Comparison of ENCODE assay signal across 8 cellular contexts in the genomic region with DNA sequence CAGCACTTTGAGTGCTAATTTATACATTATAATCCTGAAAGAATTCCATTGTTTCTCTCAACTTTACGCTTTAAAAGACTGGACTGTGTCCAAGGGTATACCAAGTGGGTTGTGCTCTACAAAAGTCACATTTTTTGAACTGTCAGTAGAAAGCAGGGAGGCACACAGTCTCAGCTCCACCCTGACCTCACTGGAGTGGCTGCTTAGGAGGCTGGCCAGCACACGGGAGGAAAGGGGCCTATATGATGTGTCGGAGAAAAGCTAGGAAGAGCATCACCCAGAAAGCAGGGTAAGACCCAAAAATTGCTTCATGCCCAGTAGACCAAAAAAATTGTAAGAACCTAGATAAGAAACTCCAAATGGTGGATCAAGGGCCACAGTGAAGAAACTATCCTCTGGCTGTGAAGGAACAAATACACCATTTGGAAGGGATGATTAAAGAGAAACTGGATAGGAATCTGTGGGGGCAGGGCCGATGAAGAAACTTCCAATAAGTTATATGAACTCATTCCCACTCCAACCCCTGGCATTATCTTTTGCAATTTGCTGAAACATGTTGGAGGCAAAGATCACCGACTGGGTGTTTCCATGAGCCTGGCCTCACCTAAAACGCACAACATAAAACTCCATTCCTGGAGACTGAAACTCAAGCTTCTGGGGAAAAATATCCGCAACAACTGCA. TPM values are rescaled to one million over a fixed set of nuclear protein-coding genes. Genes with fewer than 3 reads are reported as not detected.
DNase-seq lines count a peak whose midpoint lies in the region; ATAC-seq and TF ChIP-seq lines count a peak whose summit lies in the region.

No MANE protein-coding gene starts in this region.

- POLR2A ChIA-PET in activated CD4-positive, alpha-beta T cell treated with anti-CD3 and anti-CD28 coated beads for 36 hours (lab: Charles Lee) = no interaction called here

- intact Hi-C loops in activated CD4-positive, alpha-beta T cell treated with anti-CD3 and anti-CD28 coated beads for 36 hours (cut with DNase I, micrococcal nuclease) = loop anchor here in 1 of 2 experiments (2.0 kb wide), 1 partner anchor 43 kb away; no protein-coding TSS in a partner anchor
- intact Hi-C loops in adrenal gland (cut with DNase I) = no loop called here

- H3K4me3 Mint-ChIP-seq in activated CD4-positive, alpha-beta T cell treated with anti-CD3 and anti-CD28 coated beads for 36 hours = peak overlapping the region; percentile 90

- H3K27me3 ChIP-seq in adrenal gland (no peaks in the 10 kb centered on the region), suprapubic skin (no peaks in the 10 kb centered on the region)

- TF ChIP-seq EP300 in suprapubic skin (IDR thresholded peaks at IDR 0.05) = no peak

- peak overlapping the region; percentile 70 to 85 (median 80) for H3K27ac ChIP-seq in adrenal gland
- H3K27ac ChIP-seq in suprapubic skin = peak overlapping the region; percentile 95

- WGBS in adrenal gland, 4 donors = 48 to 59% (median 54%) methylated on average over 7 of the region's 7 CpGs
- WGBS in suprapubic skin = 9% methylated on average over 7 of the region's 7 CpGs

- no peak for TF ChIP-seq CTCF in adrenal gland (IDR thresholded peaks at IDR 0.05)
- TF ChIP-seq CTCF in suprapubic skin (IDR thresholded peaks at IDR 0.05) = no peak

- H3K4me3 ChIP-seq in adrenal gland (peak overlapping the region in 1 of 4 donors; percentile 53), suprapubic skin (peak overlapping the region; percentile 69)

- no peaks in the 10 kb centered on the region for H3K9me3 ChIP-seq in adrenal gland (replicated peaks in 1 of 3)
- H3K9me3 ChIP-seq in suprapubic skin = no peaks in the 10 kb centered on the region

- no peak for ATAC-seq in activated CD4-positive, alpha-beta T cell treated with anti-CD3 and anti-CD28 coated beads for 36 hours
- no peak for ATAC-seq in HG02840 (IDR thresholded peaks at IDR 0.05; ENCODE audit: low FRiP score, unreplicated experiment)
- no peak for ATAC-seq in HG02763 (IDR thresholded peaks at IDR 0.05; ENCODE audit: unreplicated experiment)

- CTCF ChIA-PET in activated CD4-positive, alpha-beta T cell treated with anti-CD3 and anti-CD28 coated beads for 36 hours (lab: Charles Lee) = interaction anchor here (0.9 to 2.6 kb wide), 6 partner anchors 8 to 61 kb away, joined by 4 to 12 read pairs (median 6); no protein-coding TSS in a partner anchor

- H3K4me1 ChIP-seq in adrenal gland (replicated peaks in 1 of 2) (peaks cover 48 to 78% of the 10 kb centered on the region in 2 donors), suprapubic skin (peaks cover 74% of the 10 kb centered on the region)

- no peak overlapping the region for H3K27ac Mint-ChIP-seq in activated CD4-positive, alpha-beta T cell treated with anti-CD3 and anti-CD28 coated beads for 36 hours

- H3K27me3 Mint-ChIP-seq in activated CD4-positive, alpha-beta T cell treated with anti-CD3 and anti-CD28 coated beads for 36 hours = no peaks in the 10 kb centered on the region

- H3K36me3 ChIP-seq in adrenal gland (replicated peaks in 1 of 2) (no peaks in the 10 kb centered on the region), suprapubic skin (no peaks in the 10 kb centered on the region)

- H3K4me1 Mint-ChIP-seq in activated CD4-positive, alpha-beta T cell treated with anti-CD3 and anti-CD28 coated beads for 36 hours = peaks cover 60% of the 10 kb centered on the region

- TF ChIP-seq POLR2A in adrenal gland (IDR thresholded peaks at IDR 0.05) = no peak
- no peak for TF ChIP-seq POLR2A in suprapubic skin (IDR thresholded peaks at IDR 0.05)

- peaks cover 7% of the 10 kb centered on the region for H3K36me3 Mint-ChIP-seq in activated CD4-positive, alpha-beta T cell treated with anti-CD3 and anti-CD28 coated beads for 36 hours (ENCODE audit: low read depth)

- H3K9me3 Mint-ChIP-seq in activated CD4-positive, alpha-beta T cell treated with anti-CD3 and anti-CD28 coated beads for 36 hours (ENCODE audit: low read depth) = no peaks in the 10 kb centered on the region

- no peak for DNase-seq in activated CD4-positive, alpha-beta T cell treated with anti-CD3 and anti-CD28 coated beads for 36 hours
- DNase-seq in activated CD4-positive, alpha-beta T cell treated with anti-CD3 and anti-CD28 coated beads for 4 hours = no peak
- DNase-seq in adrenal gland (no peak), kidney tubule cell (ENCODE audit: low spot score) (peak; percentile 50), suprapubic skin (ENCODE audit: low spot score in 2 of 2) (no peak), cerebellar nuclear complex (lab: John Stamatoyannopoulos, UW) (no peak)

RNA-seq across cellular contexts. Expression of a gene that starts 1.9 kb away (rescaled TPM):
- total RNA-seq in activated CD4-positive, alpha-beta T cell treated with anti-CD3 and anti-CD28 coated beads for 36 hours = 100 to 1,000 TPM; 230 to 246 TPM
- 100 to 1,000 TPM in 5 of 8 donors, 10 to 100 TPM in 3; 66.7 to 463 (median 262) TPM for total RNA-seq in adrenal gland
- 100 to 1,000 TPM; 439 to 860 (median 798) TPM for polyA plus RNA-seq in adrenal gland
- total RNA-seq in suprapubic skin = 100 to 1,000 TPM; 109 to 247 (median 171) TPM

RNA-seq across cellular contexts. Expression of a gene that starts 45.0 kb away (rescaled TPM):
- total RNA-seq in activated CD4-positive, alpha-beta T cell treated with anti-CD3 and anti-CD28 coated beads for 36 hours = 100 to 1,000 TPM; 264 to 361 TPM
- total RNA-seq in adrenal gland (100 to 1,000 TPM in 6 of 8 donors, 10 to 100 TPM in 2; 66.8 to 251 (median 145) TPM), suprapubic skin (100 to 1,000 TPM; 431 to 722 (median 606) TPM)
- polyA plus RNA-seq in adrenal gland = 1,000 to 10,000 TPM in 1 of 3 donors, 100 to 1,000 TPM in 2; 308 to 1,160 (median 987) TPM
